In genomic region chr7:76201732-76202665, GRCh38 we compare ENCODE assay signal across 8 cellular contexts. TPM values are rescaled to one million over a fixed set of nuclear protein-coding genes. Genes with fewer than 3 reads are reported as not detected.
DNase-seq lines count a peak whose midpoint lies in the region; ATAC-seq and TF ChIP-seq lines count a peak whose summit lies in the region.

Gene SRRM3 (plus strand): TSS chr7:76201896. CDS start chr7:76235067, 33,171 bp downstream.

- no peak within 1 kb of the TSS for H3K4me3 ChIP-seq in fibroblast of pulmonary artery (replicated peaks; ENCODE audit: low read depth, low read length)

- in situ Hi-C loops in ACHN (cut with HindIII; ENCODE audit: low pct_ligation_motif_present, low pct_unique_long_range_greater_than_20kb, low sequenced_read_pairs), result no loop called here

- DNase-seq in ACHN (peak; percentile 90), Kasumi-1 (lab: John Stamatoyannopoulos, UW) (peak; percentile 70 to 78), RPMI7951 (ENCODE audit: low read depth) (peak; percentile 65), fibroblast of pulmonary artery (ENCODE audit: low read depth) (peak; percentile 80), nephron progenitor cell (peak; percentile 97)
- DNase-seq in activated T-helper 1 cell treated with anti-CD3 and anti-CD28 coated beads, Interleukin-2, amount 50 U/mL, for 16 hours (ENCODE audit: low read depth in 1 of 2, low spot score in 1 of 2), result peak; percentile 65 to 75
- DNase-seq in stimulated activated naive CD4-positive, alpha-beta T cell (lab: John Stamatoyannopoulos, UW), result peak; percentile 62 to 85 (median 74)

- peak; percentile 33 for TF ChIP-seq CTCF in fibroblast of pulmonary artery (IDR thresholded peaks at IDR 0.05; ENCODE audit: low read length, missing control alignments)
- TF ChIP-seq CTCF in nephron progenitor cell (IDR thresholded peaks at IDR 0.05), result peak; percentile 56

- H3K27me3 Mint-ChIP-seq in nephron progenitor cell (ENCODE audit: low read depth, poor library complexity), result peaks cover 52% of the 10 kb centered on the region

- H3K27ac Mint-ChIP-seq in nephron progenitor cell, result no peak within 1 kb of the TSS

- H3K9me3 Mint-ChIP-seq in nephron progenitor cell, result no peaks in the 10 kb centered on the region

- peak; percentile 49 for ATAC-seq in GM19025 (IDR thresholded peaks at IDR 0.05; ENCODE audit: low read depth, unreplicated experiment)

- H3K36me3 Mint-ChIP-seq in nephron progenitor cell (ENCODE audit: low read depth), result no peaks in the 10 kb centered on the region

- no peaks in the 10 kb centered on the region for H3K4me1 Mint-ChIP-seq in nephron progenitor cell

- H3K4me3 Mint-ChIP-seq in nephron progenitor cell, result peak within 1 kb of the TSS; percentile 60

RNA-seq across cellular contexts. Expression of gene SRRM3, which starts in this region (rescaled TPM):
- total RNA-seq in RPMI7951 (2014; rRNA removed; shearing (Covaris generic)), result not detected in 2 replicates

Comparison
In these comparisons a context has a peak if more than half of its experiments do, and no peak if none do; other contexts are left out.
1. Peak in DNase-seq in RPMI7951; RNA of the gene not detected or under 1 TPM.